8 cellular contexts compared by ENCODE assay signal in the genomic region with DNA sequence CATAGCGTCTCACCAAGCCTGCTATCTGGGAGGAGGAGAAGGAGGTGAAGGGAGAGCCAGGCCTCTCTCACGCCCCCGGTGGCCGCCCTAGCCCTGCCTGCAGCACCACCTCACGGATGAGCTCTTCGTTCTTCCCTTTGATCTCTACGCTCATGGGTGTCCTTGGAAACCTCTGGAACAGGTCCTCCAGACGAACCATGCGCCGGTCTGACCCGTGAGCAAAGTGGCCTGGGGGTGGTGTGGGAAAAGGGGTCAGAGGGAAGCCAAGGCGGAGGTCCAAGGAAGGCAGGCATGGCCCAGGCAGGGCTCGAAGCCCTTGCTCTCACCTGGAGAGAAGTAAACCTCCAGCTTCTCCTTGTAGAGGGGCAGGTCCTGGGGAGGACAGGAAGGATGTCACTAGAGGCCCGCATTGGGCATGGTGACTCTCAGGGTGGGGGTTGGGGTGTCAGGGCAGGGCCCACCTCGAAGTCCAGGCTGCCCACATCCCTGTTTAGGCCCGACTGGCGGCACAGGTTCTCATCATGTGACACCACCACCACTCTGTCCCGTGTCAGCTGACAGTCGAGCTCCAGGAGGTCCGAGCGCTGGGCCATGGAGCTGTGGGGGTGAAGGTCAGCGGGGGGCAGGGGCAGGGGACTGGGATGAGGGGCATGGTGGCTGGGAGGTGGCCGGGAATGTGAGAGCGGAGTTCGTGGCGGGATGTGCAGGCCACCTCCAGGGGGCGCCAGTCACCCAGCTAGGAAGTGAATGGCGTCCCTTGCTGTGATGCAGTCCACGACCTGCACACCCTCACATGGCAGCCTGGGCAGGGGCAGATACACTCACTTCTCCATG. TPM values are rescaled to one million over a fixed set of nuclear protein-coding genes. Genes with fewer than 3 reads are reported as not detected.
DNase-seq lines count a peak whose midpoint lies in the region; ATAC-seq and TF ChIP-seq lines count a peak whose summit lies in the region.

No MANE protein-coding gene starts in this region.

- H3K4me3 Mint-ChIP-seq in effector memory CD8-positive, alpha-beta T cell: no peak overlapping the region
- no peak overlapping the region for H3K4me3 Mint-ChIP-seq in natural killer cell treated with Interleukin-12 subunit alpha and Interleukin-12 subunit beta and Interleukin-15 and Interleukin-18, amount 100 ng/mL, for 72 hours

- peak; percentile 71 for TF ChIP-seq CTCF in upper lobe of right lung (IDR thresholded peaks at IDR 0.05)

- no peak overlapping the region for H3K4me3 ChIP-seq in upper lobe of right lung

- H3K4me1 ChIP-seq in upper lobe of right lung: peaks cover 6% of the 10 kb centered on the region

- no peaks in the 10 kb centered on the region for H3K27me3 ChIP-seq in upper lobe of right lung

- H3K36me3 ChIP-seq in upper lobe of right lung: peaks cover 60% of the 10 kb centered on the region

- no peaks in the 10 kb centered on the region for H3K27me3 Mint-ChIP-seq in effector memory CD8-positive, alpha-beta T cell
- no peaks in the 10 kb centered on the region for H3K27me3 Mint-ChIP-seq in natural killer cell treated with Interleukin-12 subunit alpha and Interleukin-12 subunit beta and Interleukin-15 and Interleukin-18, amount 100 ng/mL, for 72 hours

- peaks cover 8 to 11% of the 10 kb centered on the region in 2 donors for H3K4me1 Mint-ChIP-seq in effector memory CD8-positive, alpha-beta T cell (ENCODE audit: low read depth in 2 of 2)
- peaks cover 0 to 4% of the 10 kb centered on the region in 2 donors for H3K4me1 Mint-ChIP-seq in natural killer cell treated with Interleukin-12 subunit alpha and Interleukin-12 subunit beta and Interleukin-15 and Interleukin-18, amount 100 ng/mL, for 72 hours (ENCODE audit: low read depth in 2 of 2)

- H3K27ac ChIP-seq in upper lobe of right lung: no peak overlapping the region

- DNase-seq in DMS53 (lab: John Stamatoyannopoulos, UW) (peak; percentile 81), LHCN-M2 (ENCODE audit: low read depth) (peak; percentile 37), upper lobe of right lung (peak; percentile 81), ureter (ENCODE audit: low spot score) (no peak), GF-D8 (lab: John Stamatoyannopoulos, UW) (no peak)
- DNase-seq in activated CD4-positive, alpha-beta T cell treated with anti-CD3 and anti-CD28 coated beads, Interleukin-2, amount 50 U/mL, for 1 hour: peak; percentile 54
- peak in 2 of 3 experiments; percentile 30 to 35 for DNase-seq in effector memory CD8-positive, alpha-beta T cell
- no peak for DNase-seq in natural killer cell treated with Interleukin-12 subunit alpha and Interleukin-12 subunit beta and Interleukin-15 and Interleukin-18, amount 100 ng/mL, for 72 hours (ENCODE audit: low spot score)

- no peaks in the 10 kb centered on the region for H3K9me3 Mint-ChIP-seq in effector memory CD8-positive, alpha-beta T cell
- no peaks in the 10 kb centered on the region for H3K9me3 Mint-ChIP-seq in natural killer cell treated with Interleukin-12 subunit alpha and Interleukin-12 subunit beta and Interleukin-15 and Interleukin-18, amount 100 ng/mL, for 72 hours

- H3K9me3 ChIP-seq in upper lobe of right lung: no peaks in the 10 kb centered on the region

- intact Hi-C loops in upper lobe of right lung (cut with DNase I): no loop called here

- ATAC-seq in effector memory CD8-positive, alpha-beta T cell (replicated peaks): peak; percentile 54
- ATAC-seq in natural killer cell treated with Interleukin-12 subunit alpha and Interleukin-12 subunit beta and Interleukin-15 and Interleukin-18, amount 100 ng/mL, for 72 hours: peak; percentile 67 to 71
- peak; percentile 70 for ATAC-seq in upper lobe of right lung

- peak overlapping the region in 1 of 2 donors; percentile 54 for H3K27ac Mint-ChIP-seq in effector memory CD8-positive, alpha-beta T cell
- no peak overlapping the region for H3K27ac Mint-ChIP-seq in natural killer cell treated with Interleukin-12 subunit alpha and Interleukin-12 subunit beta and Interleukin-15 and Interleukin-18, amount 100 ng/mL, for 72 hours

- peaks cover 12% of the 10 kb centered on the region for H3K36me3 Mint-ChIP-seq in effector memory CD8-positive, alpha-beta T cell (ENCODE audit: insufficient read depth)
- no peaks in the 10 kb centered on the region for H3K36me3 Mint-ChIP-seq in natural killer cell treated with Interleukin-12 subunit alpha and Interleukin-12 subunit beta and Interleukin-15 and Interleukin-18, amount 100 ng/mL, for 72 hours

RNA-seq across cellular contexts. Expression of gene GDPD3, which starts 0.9 kb away (rescaled TPM):
- 0.83 and 1.0 TPM in 2 replicates for total RNA-seq in LHCN-M2 (2014; rRNA removed)
- 0.72 TPM for polyA plus RNA-seq in LHCN-M2 (2012)
- 1 to 10 TPM; 1.6 to 5.6 TPM for total RNA-seq in natural killer cell treated with Interleukin-12 subunit alpha and Interleukin-12 subunit beta and Interleukin-15 and Interleukin-18, amount 100 ng/mL, for 72 hours
- total RNA-seq in upper lobe of right lung: 11.5 TPM
- 53.1 TPM for total RNA-seq in ureter

RNA-seq across cellular contexts. Expression of gene MAPK3, which starts 10.6 kb away (rescaled TPM):
- 37.5 and 46.3 TPM in 2 replicates for total RNA-seq in LHCN-M2 (2014; rRNA removed)
- 95.4 TPM for polyA plus RNA-seq in LHCN-M2 (2012)
- total RNA-seq in natural killer cell treated with Interleukin-12 subunit alpha and Interleukin-12 subunit beta and Interleukin-15 and Interleukin-18, amount 100 ng/mL, for 72 hours: 10 to 100 TPM; 34.3 to 35.9 TPM
- 93.7 TPM for total RNA-seq in upper lobe of right lung
- 96.4 TPM for total RNA-seq in ureter

RNA-seq across cellular contexts. Expression of gene YPEL3, which starts 16.4 kb away (rescaled TPM):
- total RNA-seq in LHCN-M2 (2014; rRNA removed) (6.8 and 14.2 TPM in 2 replicates), upper lobe of right lung (93.6 TPM), ureter (31.0 TPM)
- 30.5 TPM for polyA plus RNA-seq in LHCN-M2 (2012)
- total RNA-seq in natural killer cell treated with Interleukin-12 subunit alpha and Interleukin-12 subunit beta and Interleukin-15 and Interleukin-18, amount 100 ng/mL, for 72 hours: 10 to 100 TPM; 21.1 to 25.8 TPM

RNA-seq across cellular contexts. Expression of gene TBX6, which starts 20.7 kb away (rescaled TPM):
- total RNA-seq in LHCN-M2 (2014; rRNA removed): 0.29 and 1.5 TPM in 2 replicates
- 0.18 TPM for polyA plus RNA-seq in LHCN-M2 (2012)
- under 1 TPM; 0.29 to 0.78 TPM for total RNA-seq in natural killer cell treated with Interleukin-12 subunit alpha and Interleukin-12 subunit beta and Interleukin-15 and Interleukin-18, amount 100 ng/mL, for 72 hours
- 1.4 TPM for total RNA-seq in upper lobe of right lung
- total RNA-seq in ureter: 8.9 TPM

RNA-seq across cellular contexts. Expression of gene PPP4C, which starts 36.6 kb away (rescaled TPM):
- total RNA-seq in LHCN-M2 (2014; rRNA removed) (142 and 154 TPM in 2 replicates), upper lobe of right lung (74.2 TPM), ureter (88.9 TPM)
- 149 TPM for polyA plus RNA-seq in LHCN-M2 (2012)
- total RNA-seq in natural killer cell treated with Interleukin-12 subunit alpha and Interleukin-12 subunit beta and Interleukin-15 and Interleukin-18, amount 100 ng/mL, for 72 hours: 100 to 1,000 TPM; 144 to 148 TPM

Comparison
In these comparisons a context has a peak if more than half of its experiments do, and no peak if none do; other contexts are left out.
1. DNase-seq: peak in DMS53 (single experiment), LHCN-M2 (single experiment), activated CD4-positive, alpha-beta T cell treated with anti-CD3 and anti-CD28 coated beads, Interleukin-2, amount 50 U/mL, for 1 hour (single experiment), effector memory CD8-positive, alpha-beta T cell (2 of 3) and upper lobe of right lung (single experiment); none in natural killer cell treated with Interleukin-12 subunit alpha and Interleukin-12 subunit beta and Interleukin-15 and Interleukin-18, amount 100 ng/mL, for 72 hours (single experiment), ureter (single experiment) and GF-D8 (single experiment).
2. Peak in every context shown above with its lines, with median percentiles within 50 percentile points of each other: ATAC-seq.